ENCODE assay signal across 12 cellular contexts in genomic region chr10:128186959-128187787, GRCh38.
DNase-seq lines count a peak whose midpoint lies in the region; ATAC-seq lines count a peak whose summit lies in the region.
"Had no signal": no experiment of that assay in that cellular context is flagged by ENCODE, and none has a peak within 500 bp of the region (broad histone marks: within the 10 kb centered on the region; RNA-seq: fewer than 3 reads in every experiment).

No MANE protein-coding gene starts in this region.

- H3K4me1 Mint-ChIP-seq in activated T-cell treated with anti-CD3 and anti-CD28 coated beads, Interleukin-2, amount 50 U/mL, for 4 hours (ENCODE audit: low read depth) = peaks cover 19% of the 10 kb centered on the region
- H3K4me1 Mint-ChIP-seq in immature natural killer cell = peaks cover 26 to 39% of the 10 kb centered on the region in 2 donors

- H3K4me1 ChIP-seq in thymus (ENCODE audit: control insufficient read depth, insufficient read depth, low read length) = peaks cover 19% of the 10 kb centered on the region
- H3K4me1 ChIP-seq: thyroid gland had no signal

- ATAC-seq in activated T-cell treated with anti-CD3 and anti-CD28 coated beads, Interleukin-2, amount 50 U/mL, for 4 hours = peak; percentile 82 to 88
- ATAC-seq in GM18517 (IDR thresholded peaks at IDR 0.05; ENCODE audit: unreplicated experiment) = no peak

- DNase-seq in activated naive CD4-positive, alpha-beta T cell treated with Interleukin-2 at 50 U/mL for 16 hours = peak; percentile 30
- DNase-seq in activated naive CD4-positive, alpha-beta T cell treated with anti-CD3 and anti-CD28 coated beads, Interleukin-2, amount 50 U/mL, for 16 hours = no peak
- DNase-seq in activated T-cell treated with anti-CD3 and anti-CD28 coated beads, Interleukin-2, amount 50 U/mL, for 4 hours = peak; percentile 7
- DNase-seq in immature natural killer cell (peak; percentile 38 to 54 (median 44)), SIG-M5 treated with dmso at 0.1 percent for 504 hours (lab: John Stamatoyannopoulos, UW; ENCODE audit: unreplicated experiment) (no peak), NCI-H187 (lab: John Stamatoyannopoulos, UW) (no peak)
- DNase-seq: ACHN, EL, NCI-H510A treated with DMSO at 0.1 percent for 48 hours, thyroid gland had no signal

- peak overlapping the region; percentile 74 for H3K27ac ChIP-seq in thymus (ENCODE audit: low read depth)
- H3K27ac ChIP-seq: thyroid gland had no signal

- no peaks in the 10 kb centered on the region for H3K36me3 ChIP-seq in thymus (ENCODE audit: control insufficient read depth, insufficient read depth)
- H3K36me3 ChIP-seq: thyroid gland had no signal

- H3K9me3 Mint-ChIP-seq in activated T-cell treated with anti-CD3 and anti-CD28 coated beads, Interleukin-2, amount 50 U/mL, for 4 hours = peaks cover 3% of the 10 kb centered on the region
- peaks cover 0 to 4% (median under 1%) of the 10 kb centered on the region in 6 donors for H3K9me3 Mint-ChIP-seq in immature natural killer cell

- no peaks in the 10 kb centered on the region for H3K27me3 ChIP-seq in thymus (ENCODE audit: control insufficient read depth, insufficient read depth)
- H3K27me3 ChIP-seq: thyroid gland had no signal

- peak overlapping the region; percentile 36 for H3K4me3 ChIP-seq in thymus (ENCODE audit: low read length)
- H3K4me3 ChIP-seq: thyroid gland had no signal

- 23% methylated on average over 17 of the region's 17 CpGs for WGBS in thymus

- no peaks in the 10 kb centered on the region for H3K27me3 Mint-ChIP-seq in activated T-cell treated with anti-CD3 and anti-CD28 coated beads, Interleukin-2, amount 50 U/mL, for 4 hours (ENCODE audit: low read depth)
- peaks cover 0 to 6% (median 2%) of the 10 kb centered on the region in 3 donors for H3K27me3 Mint-ChIP-seq in immature natural killer cell (ENCODE audit: low read depth in 3 of 3)

- peak overlapping the region; percentile 81 for H3K4me3 Mint-ChIP-seq in activated T-cell treated with anti-CD3 and anti-CD28 coated beads, Interleukin-2, amount 50 U/mL, for 4 hours
- peak overlapping the region; percentile 81 to 92 (median 88) for H3K4me3 Mint-ChIP-seq in immature natural killer cell

- H3K9me3 ChIP-seq in thymus (ENCODE audit: control insufficient read depth) = no peaks in the 10 kb centered on the region
- H3K9me3 ChIP-seq: thyroid gland had no signal

- H3K36me3 Mint-ChIP-seq in activated T-cell treated with anti-CD3 and anti-CD28 coated beads, Interleukin-2, amount 50 U/mL, for 4 hours (ENCODE audit: insufficient read depth) = no peaks in the 10 kb centered on the region
- H3K36me3 Mint-ChIP-seq in immature natural killer cell = peaks cover 0 to 11% (median 0%) of the 10 kb centered on the region in 3 donors

- peak overlapping the region; percentile 89 to 98 (median 94) for H3K27ac Mint-ChIP-seq in immature natural killer cell

Comparison
In these comparisons a context has a peak if more than half of its experiments do, and no peak if none do; other contexts are left out.
1. DNase-seq: peak in activated naive CD4-positive, alpha-beta T cell treated with Interleukin-2 at 50 U/mL for 16 hours (single experiment), activated T-cell treated with anti-CD3 and anti-CD28 coated beads, Interleukin-2, amount 50 U/mL, for 4 hours (single experiment) and immature natural killer cell (3 of 3); none in activated naive CD4-positive, alpha-beta T cell treated with anti-CD3 and anti-CD28 coated beads, Interleukin-2, amount 50 U/mL, for 16 hours (single experiment), SIG-M5 treated with dmso at 0.1 percent for 504 hours (single experiment) and NCI-H187 (0 of 2).